Comparison of ENCODE assay signal across 8 cellular contexts in genomic region chr7:105691029-105691691, GRCh38.
DNase-seq lines count a peak whose midpoint lies in the region; TF ChIP-seq lines count a peak whose summit lies in the region.

No MANE protein-coding gene starts in this region.

- no peaks in the 10 kb centered on the region for H3K36me3 ChIP-seq in Caco-2 (ENCODE audit: control insufficient read depth, insufficient read depth, low read length)

- peaks cover 3% of the 10 kb centered on the region for H3K9me3 Mint-ChIP-seq in Caco-2 (ENCODE audit: unreplicated experiment)

- no peak overlapping the region for H3K4me3 Mint-ChIP-seq in Caco-2 (ENCODE audit: unreplicated experiment)

- peaks cover 7% of the 10 kb centered on the region for H3K4me1 Mint-ChIP-seq in Caco-2 (ENCODE audit: low read depth, unreplicated experiment)

- DNase-seq in DMS79 treated with DMSO at 0.1 percent for 48 hours (lab: John Stamatoyannopoulos, UW) (peak; percentile 58), DMS79 (lab: John Stamatoyannopoulos, UW) (no peak), MV-4-11 (lab: John Stamatoyannopoulos, UW) (peak; percentile 45), Caco-2 (no peak), superior temporal gyrus (ENCODE audit: extremely low spot score) (no peak)
- DNase-seq in activated naive CD4-positive, alpha-beta T cell treated with anti-CD3 and anti-CD28 coated beads, Interleukin-2, amount 50 U/mL, for 16 hours, result peak; percentile 39
- peak; percentile 28 to 30 for DNase-seq in stimulated activated CD4-positive, alpha-beta T cell treated with anti-CD3 and anti-CD28 coated beads, Interleukin-2, amount 100 ng/mL, for 48 hours

- intact Hi-C loops in Caco-2 (cut with micrococcal nuclease; ENCODE audit: unreplicated experiment), result no loop called here

- POLR2A ChIA-PET in Caco-2 (lab: Charles Lee), result no interaction called here

- no peak overlapping the region for H3K27ac Mint-ChIP-seq in Caco-2 (ENCODE audit: unreplicated experiment)

- no peaks in the 10 kb centered on the region for H3K27me3 ChIP-seq in Caco-2 (replicated peaks; ENCODE audit: control insufficient read depth, insufficient read depth, low read length)

- H3K4me3 ChIP-seq in iPS-11a (ENCODE audit: low read depth, low read length), result peak overlapping the region; percentile 15
- no peak overlapping the region for H3K4me3 ChIP-seq in Caco-2 (ENCODE audit: low read depth, low read length)

- no peaks in the 10 kb centered on the region for H3K4me1 ChIP-seq in Caco-2

- TF ChIP-seq CTCF in Caco-2 (IDR thresholded peaks at IDR 0.05; ENCODE audit: insufficient read depth in 1 of 2, low read depth in 1 of 2, low read length in 1 of 2, severe bottlenecking in 1 of 2, unreplicated experiment in 1 of 2), result no peak

- CTCF ChIA-PET in Caco-2 (lab: Charles Lee), result no interaction called here

- no TSS peak for BruUV-seq in Caco-2 (replicated peaks; lab: Mats Ljungman, UMichigan)

- no peaks in the 10 kb centered on the region for H3K36me3 Mint-ChIP-seq in Caco-2 (ENCODE audit: insufficient read depth, unreplicated experiment)

- H3K27me3 Mint-ChIP-seq in Caco-2 (ENCODE audit: insufficient read depth, unreplicated experiment), result no peaks in the 10 kb centered on the region

- H3K9me3 ChIP-seq in Caco-2, result no peaks in the 10 kb centered on the region

Comparison
In these comparisons a context has a peak if more than half of its experiments do, and no peak if none do; other contexts are left out.
1. DNase-seq: peak in DMS79 treated with DMSO at 0.1 percent for 48 hours (single experiment), MV-4-11 (single experiment), activated naive CD4-positive, alpha-beta T cell treated with anti-CD3 and anti-CD28 coated beads, Interleukin-2, amount 50 U/mL, for 16 hours (single experiment) and stimulated activated CD4-positive, alpha-beta T cell treated with anti-CD3 and anti-CD28 coated beads, Interleukin-2, amount 100 ng/mL, for 48 hours (2 of 2); none in DMS79 (single experiment), Caco-2 (0 of 2) and superior temporal gyrus (single experiment).